ENCODE assay signal across 1 cellular context in genomic region chr3:195909294-195909644, GRCh38.
TF ChIP-seq lines count a peak whose summit lies in the region.

No MANE protein-coding gene starts in this region.

TF ChIP-seq in K562, 482 proteins besides CTCF, POLR2A, EP300 and RAD21 (continued from another document):
- TF ChIP-seq, protein P1, sequence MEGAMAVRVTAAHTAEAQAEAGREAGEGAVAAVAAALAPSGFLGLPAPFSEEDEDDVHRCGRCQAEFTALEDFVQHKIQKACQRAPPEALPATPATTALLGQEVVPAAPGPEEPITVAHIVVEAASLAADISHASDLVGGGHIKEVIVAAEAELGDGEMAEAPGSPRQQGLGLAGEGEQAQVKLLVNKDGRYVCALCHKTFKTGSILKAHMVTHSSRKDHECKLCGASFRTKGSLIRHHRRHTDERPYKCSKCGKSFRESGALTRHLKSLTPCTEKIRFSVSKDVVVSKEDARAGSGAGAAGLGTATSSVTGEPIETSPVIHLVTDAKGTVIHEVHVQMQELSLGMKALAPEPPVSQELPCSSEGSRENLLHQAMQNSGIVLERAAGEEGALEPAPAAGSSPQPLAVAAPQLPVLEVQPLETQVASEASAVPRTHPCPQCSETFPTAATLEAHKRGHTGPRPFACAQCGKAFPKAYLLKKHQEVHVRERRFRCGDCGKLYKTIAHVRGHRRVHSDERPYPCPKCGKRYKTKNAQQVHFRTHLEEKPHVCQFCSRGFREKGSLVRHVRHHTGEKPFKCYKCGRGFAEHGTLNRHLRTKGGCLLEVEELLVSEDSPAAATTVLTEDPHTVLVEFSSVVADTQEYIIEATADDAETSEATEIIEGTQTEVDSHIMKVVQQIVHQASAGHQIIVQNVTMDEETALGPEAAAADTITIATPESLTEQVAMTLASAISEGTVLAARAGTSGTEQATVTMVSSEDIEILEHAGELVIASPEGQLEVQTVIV (CRISPR knock-in tag; IDR thresholded peaks at IDR 0.05; ENCODE audit: borderline replicate concordance): no peak
- TF ChIP-seq CXXC5 (CRISPR knock-in tag; IDR thresholded peaks at IDR 0.05) (0 out of 2 replicates have a peak, but pooled peaks have one; percentile 6), MEIS2 (IDR thresholded peaks at IDR 0.05; ENCODE audit: partially characterized antibody) (no peak), NCOA2 (IDR thresholded peaks at IDR 0.05; ENCODE audit: partially characterized antibody in 2 of 2) (no peak), THRAP3 (IDR thresholded peaks at IDR 0.05; ENCODE audit: borderline replicate concordance) (no peak), HNRNPLL (IDR thresholded peaks at IDR 0.05; ENCODE audit: low read depth, low read length, poor library complexity, severe bottlenecking) (peak; percentile 90), ATF1 (CRISPR knock-in tag; IDR thresholded peaks at IDR 0.05) (no peak), ATF1 (tag; IDR thresholded peaks at IDR 0.05) (no peak)
TF ChIP-seq in K562: peak in this region for 8.
